Comparison of ENCODE assay signal across 9 cellular contexts in the genomic region with DNA sequence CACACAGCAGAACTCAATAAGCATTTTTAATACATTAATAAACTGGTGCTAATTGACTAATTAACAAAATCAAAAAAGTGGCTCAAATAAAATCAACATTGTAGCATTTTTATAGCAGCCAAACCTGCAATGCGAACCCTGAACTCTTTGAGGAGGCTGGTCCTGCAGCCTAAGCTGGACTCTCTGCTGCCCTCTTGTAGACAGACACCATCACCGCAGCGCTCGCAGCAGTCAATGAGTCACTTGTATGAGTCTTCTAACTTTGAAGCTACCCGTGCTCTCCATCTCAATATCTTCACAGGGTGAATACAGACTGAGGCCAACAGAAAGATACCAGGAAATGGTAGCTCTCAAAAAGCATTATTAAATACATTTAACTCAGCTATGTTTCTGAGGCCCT. TPM values are rescaled to one million over a fixed set of nuclear protein-coding genes. Genes with fewer than 3 reads are reported as not detected.
A peak's percentile ranks its signal among the peaks of the same experiment; 100 is the strongest.
DNase-seq lines count a peak whose midpoint lies in the region; ATAC-seq and TF ChIP-seq lines count a peak whose summit lies in the region.
"Had no signal": no experiment of that assay in that cellular context is flagged by ENCODE, and none has a peak within 500 bp of the region (broad histone marks: within the 10 kb centered on the region; RNA-seq: fewer than 3 reads in every experiment).

No MANE protein-coding gene starts in this region.

- peak; percentile 70 for ATAC-seq in activated CD8-positive, alpha-beta T cell treated with anti-CD3 and anti-CD28 coated beads for 36 hours
- ATAC-seq in HG03108 (IDR thresholded peaks at IDR 0.05; ENCODE audit: unreplicated experiment) = no peak
- no peak for ATAC-seq in HG03095 (IDR thresholded peaks at IDR 0.05; ENCODE audit: unreplicated experiment)

- peak; percentile 19 for DNase-seq in ELR (ENCODE audit: low read depth)
- peak; percentile 13 for DNase-seq in M059J (ENCODE audit: low read depth)
- peak; percentile 62 for DNase-seq in activated CD8-positive, alpha-beta T cell treated with anti-CD3 and anti-CD28 coated beads for 36 hours
- peak; percentile 30 for DNase-seq in kidney tubule cell (ENCODE audit: low spot score)
- DNase-seq in ureter (ENCODE audit: low spot score) = no peak
- no peak for DNase-seq in CD14-positive monocyte (ENCODE audit: low spot score)

- H3K27ac Mint-ChIP-seq in activated CD8-positive, alpha-beta T cell treated with anti-CD3 and anti-CD28 coated beads for 36 hours = no peak overlapping the region
- no peak overlapping the region for H3K27ac Mint-ChIP-seq in CD14-positive monocyte

- intact Hi-C loops in activated CD8-positive, alpha-beta T cell treated with anti-CD3 and anti-CD28 coated beads for 36 hours (cut with micrococcal nuclease) = no loop called here
- intact Hi-C loops in CD14-positive monocyte (cut with micrococcal nuclease) = no loop called here

- H3K36me3 Mint-ChIP-seq in activated CD8-positive, alpha-beta T cell treated with anti-CD3 and anti-CD28 coated beads for 36 hours (ENCODE audit: low read depth) = no peaks in the 10 kb centered on the region
- H3K36me3 Mint-ChIP-seq in CD14-positive monocyte = no peaks in the 10 kb centered on the region

- peak; percentile 61 for TF ChIP-seq CTCF in activated CD8-positive, alpha-beta T cell treated with anti-CD3 and anti-CD28 coated beads for 36 hours (IDR thresholded peaks at IDR 0.05)
- TF ChIP-seq CTCF in CD14-positive monocyte (IDR thresholded peaks at IDR 0.05) = no peak

- H3K4me3 Mint-ChIP-seq in activated CD8-positive, alpha-beta T cell treated with anti-CD3 and anti-CD28 coated beads for 36 hours = no peak overlapping the region
- no peak overlapping the region for H3K4me3 Mint-ChIP-seq in CD14-positive monocyte
- H3K4me3 Mint-ChIP-seq: central memory CD8-positive, alpha-beta T cell had no signal

- no peaks in the 10 kb centered on the region for H3K9me3 Mint-ChIP-seq in activated CD8-positive, alpha-beta T cell treated with anti-CD3 and anti-CD28 coated beads for 36 hours
- peaks cover 0 to 2% (median 0%) of the 10 kb centered on the region in 7 donors for H3K9me3 Mint-ChIP-seq in CD14-positive monocyte
- H3K9me3 Mint-ChIP-seq: central memory CD8-positive, alpha-beta T cell had no signal

- POLR2A ChIA-PET in activated CD8-positive, alpha-beta T cell treated with anti-CD3 and anti-CD28 coated beads for 36 hours (lab: Charles Lee) = no interaction called here

- H3K27me3 Mint-ChIP-seq in activated CD8-positive, alpha-beta T cell treated with anti-CD3 and anti-CD28 coated beads for 36 hours = peaks cover 3% of the 10 kb centered on the region
- peaks cover 0 to 3% (median 0%) of the 10 kb centered on the region in 3 donors for H3K27me3 Mint-ChIP-seq in CD14-positive monocyte (ENCODE audit: low read depth in 3 of 3)

- CTCF ChIA-PET in activated CD8-positive, alpha-beta T cell treated with anti-CD3 and anti-CD28 coated beads for 36 hours (lab: Charles Lee) = interaction anchor here (0.7 to 1.5 kb wide), 8 partner anchors 8 to 247 kb away, joined by 3 to 9 read pairs (median 4); no protein-coding TSS in a partner anchor

- H3K4me1 Mint-ChIP-seq in activated CD8-positive, alpha-beta T cell treated with anti-CD3 and anti-CD28 coated beads for 36 hours (ENCODE audit: low read depth) = no peaks in the 10 kb centered on the region
- H3K4me1 Mint-ChIP-seq in CD14-positive monocyte = no peaks in the 10 kb centered on the region
- H3K4me1 Mint-ChIP-seq: central memory CD8-positive, alpha-beta T cell had no signal

RNA-seq across cellular contexts. Expression of a gene that starts 9.7 kb away (rescaled TPM):
- not detected in 2 replicates for total RNA-seq in M059J (2014; rRNA removed; shearing (Covaris generic))
- not detected for total RNA-seq in activated CD8-positive, alpha-beta T cell treated with anti-CD3 and anti-CD28 coated beads for 36 hours
- total RNA-seq in ureter = not detected
- not detected for polyA plus RNA-seq in CD14-positive monocyte

RNA-seq across cellular contexts. Expression of a gene that starts 26.2 kb away (rescaled TPM):
- total RNA-seq in M059J (2014; rRNA removed; shearing (Covaris generic)) = not detected in 2 replicates
- total RNA-seq in activated CD8-positive, alpha-beta T cell treated with anti-CD3 and anti-CD28 coated beads for 36 hours = not detected
- total RNA-seq in ureter = not detected
- not detected for polyA plus RNA-seq in CD14-positive monocyte

RNA-seq across cellular contexts. Expression of a gene that starts 42.1 kb away (rescaled TPM):
- total RNA-seq in M059J (2014; rRNA removed; shearing (Covaris generic)) = not detected in 2 replicates
- total RNA-seq in activated CD8-positive, alpha-beta T cell treated with anti-CD3 and anti-CD28 coated beads for 36 hours = not detected
- total RNA-seq in ureter = not detected
- polyA plus RNA-seq in CD14-positive monocyte = not detected

Comparison
In these comparisons a context has a peak if more than half of its experiments do, and no peak if none do; other contexts are left out.
1. DNase-seq: peak in ELR (single experiment), M059J (single experiment), activated CD8-positive, alpha-beta T cell treated with anti-CD3 and anti-CD28 coated beads for 36 hours (single experiment) and kidney tubule cell (single experiment); none in ureter (single experiment) and CD14-positive monocyte (single experiment).